ENCODE assay signal across 8 cellular contexts in genomic region chrX:16946361-16946964, GRCh38. TPM values are rescaled to one million over a fixed set of nuclear protein-coding genes. Genes with fewer than 3 reads are reported as not detected.
A peak's percentile ranks its signal among the peaks of the same experiment; 100 is the strongest.
DNase-seq lines count a peak whose midpoint lies in the region; ATAC-seq and TF ChIP-seq lines count a peak whose summit lies in the region.

Gene REPS2 (plus strand): TSS chrX:16946658. CDS start chrX:16946862, 204 bp downstream.

- H3K4me1 ChIP-seq in adipocyte (ENCODE audit: control insufficient read depth, insufficient read depth, low read length) (no peaks in the 10 kb centered on the region), heart right ventricle (peaks cover 0 to 10% (median 0%) of the 10 kb centered on the region in 9 donors), tibial nerve (peaks cover 0 to 5% (median 0%) of the 10 kb centered on the region in 4 donors)

- peaks cover 0 to 10% (median 0%) of the 10 kb centered on the region in 3 donors for H3K9me3 Mint-ChIP-seq in T-cell

- H3K36me3 Mint-ChIP-seq in T-cell, result no peaks in the 10 kb centered on the region

- H3K36me3 ChIP-seq in GM06990 (ENCODE audit: control insufficient read depth, insufficient read depth, low read length) (no peaks in the 10 kb centered on the region), adipocyte (ENCODE audit: control insufficient read depth, insufficient read depth, low read length, severe bottlenecking) (no peaks in the 10 kb centered on the region), heart right ventricle (no peaks in the 10 kb centered on the region), tibial nerve (no peaks in the 10 kb centered on the region)

- CTCF ChIA-PET in T-cell (lab: Charles Lee), result interaction anchor here in 1 of 2 donors (0.6 to 0.7 kb wide), 2 partner anchors 41 to 64 kb away, joined by 3 read pairs; no protein-coding TSS in a partner anchor

- peak; percentile 89 for ATAC-seq in HG02571 (IDR thresholded peaks at IDR 0.05; ENCODE audit: unreplicated experiment)
- peak; percentile 92 to 96 (median 95) for ATAC-seq in T-cell (replicated peaks in 1 of 4)
- ATAC-seq in heart right ventricle, result peak; percentile 96 to 100 (median 98)

- H3K27ac ChIP-seq in heart right ventricle, result peak within 1 kb of the TSS in 2 of 10 donors; percentile 22 to 31
- peak within 1 kb of the TSS in 1 of 4 donors; percentile 61 for H3K27ac ChIP-seq in tibial nerve

- 0 to 2% methylated on average over 17 to 55 of the region's 71 CpGs for WGBS in heart right ventricle, 2 donors
- WGBS in tibial nerve, 2 donors, result 11 to 43% methylated on average over 3 to 51 of the region's 71 CpGs

- peak; percentile 75 for DNase-seq in GM06990 (ENCODE audit: extremely low read depth, insufficient read length)
- peak; percentile 68 for DNase-seq in NCI-H1092 (lab: John Stamatoyannopoulos, UW)
- peak; percentile 48 to 83 (median 76) for DNase-seq in T-cell
- peak; percentile 79 for DNase-seq in adipocyte (ENCODE audit: low read depth)
- DNase-seq in heart right ventricle, result peak; percentile 75 to 83
- DNase-seq in pons (ENCODE audit: low spot score), result peak; percentile 73
- DNase-seq in tibial nerve (ENCODE audit: low spot score in 2 of 2), result peak; percentile 57 to 68

- TF ChIP-seq EP300 in tibial nerve (IDR thresholded peaks at IDR 0.05), result no peak

- H3K4me3 ChIP-seq in GM06990 (replicated peaks; ENCODE audit: low read depth, low read length), result peak within 1 kb of the TSS; percentile 55
- peak within 1 kb of the TSS; percentile 77 for H3K4me3 ChIP-seq in adipocyte (ENCODE audit: low read length)
- H3K4me3 ChIP-seq in heart right ventricle, result peak within 1 kb of the TSS; percentile 18 to 67 (median 57)
- peak within 1 kb of the TSS; percentile 31 to 69 (median 46) for H3K4me3 ChIP-seq in tibial nerve

- peaks cover 0 to 4% (median 1%) of the 10 kb centered on the region in 3 donors for H3K4me1 Mint-ChIP-seq in T-cell

- intact Hi-C loops in heart right ventricle (cut with DNase I), result loop anchor here in 2 of 10 donors (10.0 kb wide), 1 partner anchor 52 kb away; no protein-coding TSS in a partner anchor

- no peak for TF ChIP-seq CTCF in GM06990 (IDR thresholded peaks at IDR 0.05; ENCODE audit: insufficient read depth, low read length, poor library complexity, severe bottlenecking)
- TF ChIP-seq CTCF in heart right ventricle (IDR thresholded peaks at IDR 0.05), result no peak
- TF ChIP-seq CTCF in tibial nerve (IDR thresholded peaks at IDR 0.05), result peak in 1 of 5 experiments; percentile 11

- H3K27me3 ChIP-seq in GM06990 (replicated peaks; ENCODE audit: control insufficient read depth, insufficient read depth, low read length) (peaks cover 2% of the 10 kb centered on the region; the same call in 1 of the 2 replicates), adipocyte (replicated peaks; ENCODE audit: control insufficient read depth, insufficient read depth, low read length) (peaks cover 20% of the 10 kb centered on the region), heart right ventricle (peaks cover 0 to 76% (median 0%) of the 10 kb centered on the region in 7 donors), tibial nerve (peaks cover 0 to 9% of the 10 kb centered on the region in 2 donors)

- peak within 1 kb of the TSS; percentile 56 for H3K9ac ChIP-seq in adipocyte (ENCODE audit: low read length)

- no peak within 1 kb of the TSS for H3K27ac Mint-ChIP-seq in T-cell

- H3K9me3 ChIP-seq in adipocyte (ENCODE audit: control insufficient read depth, low read length) (peaks cover 14% of the 10 kb centered on the region), heart right ventricle (peaks cover 0 to 11% (median 0%) of the 10 kb centered on the region in 11 donors), tibial nerve (no peaks in the 10 kb centered on the region)

- peaks cover 5 to 21% of the 10 kb centered on the region in 2 donors for H3K27me3 Mint-ChIP-seq in T-cell

- peak within 1 kb of the TSS; percentile 73 to 78 (median 76) for H3K4me3 Mint-ChIP-seq in T-cell

- POLR2A ChIA-PET in T-cell (lab: Charles Lee), result no interaction called here

- TF ChIP-seq POLR2A in tibial nerve (IDR thresholded peaks at IDR 0.05), result no peak

RNA-seq across cellular contexts. Expression of gene REPS2, which starts in this region (rescaled TPM):
- total RNA-seq in T-cell (under 1 TPM; 0.38 to 0.70 (median 0.66) TPM), heart right ventricle (10 to 100 TPM in 4 of 10 donors, 1 to 10 TPM in 6; 3.3 to 15.5 (median 8.2) TPM), tibial nerve (10 to 100 TPM in 2 of 4 donors, 1 to 10 TPM in 2; 7.5 to 26.0 (median 9.7) TPM)
- 1 to 10 TPM in 1 of 2 donors, under 1 TPM in 1; 0.78 to 1.7 TPM for polyA plus RNA-seq in heart right ventricle

Comparison
In these comparisons a context has a peak if more than half of its experiments do, and no peak if none do; other contexts are left out.
1. Peak in DNase-seq and ATAC-seq in T-cell; RNA of the gene not detected or under 1 TPM.